Comparison of ENCODE assay signal across 18 cellular contexts in genomic region chr2:119941981-119942513, GRCh38.
DNase-seq lines count a peak whose midpoint lies in the region; ATAC-seq and TF ChIP-seq lines count a peak whose summit lies in the region.
"Had no signal": no experiment of that assay in that cellular context is flagged by ENCODE, and none has a peak within 500 bp of the region (broad histone marks: within the 10 kb centered on the region; RNA-seq: fewer than 3 reads in every experiment).

No MANE protein-coding gene starts in this region.

- H3K27me3 Mint-ChIP-seq in effector memory CD8-positive, alpha-beta T cell = no peaks in the 10 kb centered on the region
- no peaks in the 10 kb centered on the region for H3K27me3 Mint-ChIP-seq in MCF 10A (ENCODE audit: insufficient read depth, unreplicated experiment)

- H3K4me1 ChIP-seq in right atrium auricular region = no peaks in the 10 kb centered on the region
- H3K4me1 ChIP-seq: SJCRH30 had no signal

- peaks cover 4% of the 10 kb centered on the region for H3K36me3 ChIP-seq in right atrium auricular region

- peaks cover 86% of the 10 kb centered on the region for H3K36me3 Mint-ChIP-seq in effector memory CD8-positive, alpha-beta T cell (ENCODE audit: insufficient read depth)
- H3K36me3 Mint-ChIP-seq in MCF 10A (ENCODE audit: insufficient read depth, unreplicated experiment) = peaks cover 18% of the 10 kb centered on the region

- H3K9me3 Mint-ChIP-seq in effector memory CD8-positive, alpha-beta T cell = no peaks in the 10 kb centered on the region
- no peaks in the 10 kb centered on the region for H3K9me3 Mint-ChIP-seq in MCF 10A (ENCODE audit: unreplicated experiment)

- POLR2A ChIA-PET in MCF 10A (lab: Yijun Ruan, JAX) = no interaction called here

- TF ChIP-seq CTCF in right atrium auricular region (IDR thresholded peaks at IDR 0.05) = no peak
- no peak for TF ChIP-seq CTCF in MCF 10A (IDR thresholded peaks at IDR 0.05; ENCODE audit: unreplicated experiment)
- no peak for TF ChIP-seq CTCF in GM13977 (IDR thresholded peaks at IDR 0.05; ENCODE audit: extremely low read depth, insufficient read depth, missing control alignments)

- no peaks in the 10 kb centered on the region for H3K9me3 ChIP-seq in right atrium auricular region
- H3K9me3 ChIP-seq: SJCRH30 had no signal

- in situ Hi-C loops in GM13977 (cut with MboI; ENCODE audit: low pct_unique_long_range_greater_than_20kb, low sequenced_read_pairs, unreplicated experiment) = no loop called here

- peak; percentile 61 for ATAC-seq in left ventricle myocardium superior
- peak; percentile 68 for ATAC-seq in effector memory CD8-positive, alpha-beta T cell (replicated peaks)
- ATAC-seq: K562, PC-3 had no signal

- DNase-seq in left ventricle myocardium superior (no peak), right atrium auricular region (ENCODE audit: low spot score) (no peak), SK-N-DZ (ENCODE audit: low spot score) (peak; percentile 2), MCF 10A (ENCODE audit: unreplicated experiment) (no peak), GM13977 (ENCODE audit: low spot score) (no peak), OCI-M2 (lab: John Stamatoyannopoulos, UW; ENCODE audit: unreplicated experiment) (no peak)
- DNase-seq in effector memory CD8-positive, alpha-beta T cell = no peak
- DNase-seq: C1 segment of cervical spinal cord, COR-L47, DMS 273 treated with DMSO at 0.1 percent for 48 hours, DND-41, GOT3, NCI-H1105 treated with DMSO at 0.1 percent for 48 hours, NCI-H1694, PC-3, RPMI8226, SJCRH30 had no signal

- peak overlapping the region; percentile 37 to 39 for H3K4me3 Mint-ChIP-seq in effector memory CD8-positive, alpha-beta T cell
- H3K4me3 Mint-ChIP-seq in MCF 10A (ENCODE audit: unreplicated experiment) = no peak overlapping the region

- no peak overlapping the region for H3K27ac ChIP-seq in right atrium auricular region
- H3K27ac ChIP-seq: SJCRH30 had no signal

- no peaks in the 10 kb centered on the region for H3K27me3 ChIP-seq in right atrium auricular region
- H3K27me3 ChIP-seq: SJCRH30 had no signal

- CTCF ChIA-PET in MCF 10A (lab: Yijun Ruan, JAX) = interaction anchor here (0.9 kb wide), 1 partner anchor 371 kb away, joined by 3 read pairs; no protein-coding TSS in a partner anchor

- no TSS peak for BruUV-seq in MCF 10A (replicated peaks; lab: Mats Ljungman, UMichigan)

- H3K4me1 Mint-ChIP-seq in effector memory CD8-positive, alpha-beta T cell (ENCODE audit: low read depth in 2 of 2) = peaks cover 37 to 67% of the 10 kb centered on the region in 2 donors
- no peaks in the 10 kb centered on the region for H3K4me1 Mint-ChIP-seq in MCF 10A (ENCODE audit: insufficient read depth, unreplicated experiment)

- H3K27ac Mint-ChIP-seq in effector memory CD8-positive, alpha-beta T cell = peak overlapping the region; percentile 42 to 74
- H3K27ac Mint-ChIP-seq in MCF 10A (ENCODE audit: low read depth, unreplicated experiment) = no peak overlapping the region

- intact Hi-C loops in left ventricle myocardium superior (cut with micrococcal nuclease) = no loop called here
- intact Hi-C loops in MCF 10A (cut with micrococcal nuclease) = no loop called here

- H3K4me3 ChIP-seq in right atrium auricular region = no peak overlapping the region
- H3K4me3 ChIP-seq: K562, SJCRH30 had no signal
